In the genomic region with DNA sequence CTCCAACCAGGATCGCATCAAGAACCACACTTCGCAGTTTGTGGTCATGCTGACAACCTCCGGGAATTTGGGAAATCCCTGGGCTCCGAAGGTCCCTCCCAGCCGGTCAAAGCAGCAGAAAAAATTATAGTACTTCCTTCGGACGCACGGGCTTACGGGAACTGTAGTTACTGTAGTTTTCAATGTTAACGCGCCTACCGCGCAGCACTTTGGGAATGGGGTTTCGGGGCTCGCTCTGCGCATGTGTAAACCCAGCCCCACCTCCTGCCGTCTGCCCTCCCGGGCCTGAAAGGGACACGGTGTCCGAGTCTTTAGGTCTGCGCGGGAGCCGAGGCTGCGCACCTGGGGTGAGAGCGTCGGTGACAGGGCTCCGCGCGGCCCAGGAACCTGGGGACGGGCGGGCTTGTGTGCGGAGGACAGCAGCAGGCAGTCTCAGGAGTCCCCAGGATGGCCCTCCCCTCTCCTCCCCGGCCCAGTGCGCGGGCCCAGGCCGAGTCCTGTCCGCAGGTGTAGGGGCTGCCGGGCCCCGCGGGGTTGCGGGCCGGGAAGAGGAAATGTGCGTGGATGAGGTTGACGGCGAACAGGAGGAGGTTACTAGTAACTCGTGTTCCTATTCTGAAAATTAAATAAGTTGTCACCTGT, we compare ENCODE assay signal across 8 cellular contexts. TPM values are rescaled to one million over a fixed set of nuclear protein-coding genes. Genes with fewer than 3 reads are reported as not detected.
DNase-seq lines count a peak whose midpoint lies in the region; TF ChIP-seq lines count a peak whose summit lies in the region.
"Not testable (repeated sequence)": the region's sequence is repeated elsewhere in the genome, so short reads cannot be mapped to it uniquely, and the experiment has no call there.

A gene (plus strand): TSS at position 236 of the 642 bp plus-strand sequence. CDS start 2,837 bp downstream, outside the sequence.

- not testable (repeated sequence) for H3K9me3 Mint-ChIP-seq in activated CD4-positive, alpha-beta memory T cell treated with anti-CD3 and anti-CD28 coated beads for 36 hours; chondrocyte (ENCODE audit: low read depth)

- not testable (repeated sequence) for H3K27me3 Mint-ChIP-seq in activated CD4-positive, alpha-beta memory T cell treated with anti-CD3 and anti-CD28 coated beads for 36 hours; chondrocyte (ENCODE audit: low read depth)

- CTCF ChIA-PET in HEK293T (lab: Yijun Ruan, JAX); activated CD4-positive, alpha-beta memory T cell treated with anti-CD3 and anti-CD28 coated beads for 36 hours (lab: Charles Lee): not testable (repeated sequence)

- not testable (repeated sequence) for H3K36me3 ChIP-seq in iPS-20b (ENCODE audit: insufficient read depth, low read depth, low read length)

- in situ Hi-C loops in KBM-7 (cut with MboI; ENCODE audit: low pct_unique_long_range_greater_than_20kb, low sequenced_read_pairs), result not testable (repeated sequence)

- peak within 1 kb of the TSS; percentile 58 for H3K27ac Mint-ChIP-seq in activated CD4-positive, alpha-beta memory T cell treated with anti-CD3 and anti-CD28 coated beads for 36 hours
- not testable (repeated sequence) for H3K27ac Mint-ChIP-seq in chondrocyte (ENCODE audit: unreplicated experiment)

- not testable (repeated sequence) for H3K27me3 ChIP-seq in iPS-20b (ENCODE audit: insufficient read depth, low read length)

- H3K4me1 ChIP-seq in iPS-20b (ENCODE audit: insufficient read depth, low read length), result not testable (repeated sequence)

- TF ChIP-seq CTCF in GM12864 (IDR thresholded peaks at IDR 0.05; ENCODE audit: low read depth, low read length, missing control alignments); chondrocyte (IDR thresholded peaks at IDR 0.05): not testable (repeated sequence)

- POLR2A ChIA-PET in HEK293T (lab: Yijun Ruan, JAX); activated CD4-positive, alpha-beta memory T cell treated with anti-CD3 and anti-CD28 coated beads for 36 hours (lab: Charles Lee): not testable (repeated sequence)

- H3K36me3 Mint-ChIP-seq in activated CD4-positive, alpha-beta memory T cell treated with anti-CD3 and anti-CD28 coated beads for 36 hours; chondrocyte (ENCODE audit: low read depth): not testable (repeated sequence)

- DNase-seq in GM12864 (ENCODE audit: low read depth) (peak; percentile 58), KBM-7 (peak; percentile 79), chondrocyte (ENCODE audit: low spot score) (peak; percentile 83), pulmonary artery endothelial cell (ENCODE audit: low read depth, low spot score) (peak; percentile 57), superior temporal gyrus (ENCODE audit: extremely low spot score) (peak; percentile 80)
- DNase-seq in HEK293T (ENCODE audit: extremely low spot score), result not testable (repeated sequence)
- peak; percentile 85 for DNase-seq in activated CD4-positive, alpha-beta memory T cell treated with anti-CD3 and anti-CD28 coated beads for 36 hours

- peak within 1 kb of the TSS; percentile 89 for H3K4me3 Mint-ChIP-seq in activated CD4-positive, alpha-beta memory T cell treated with anti-CD3 and anti-CD28 coated beads for 36 hours
- H3K4me3 Mint-ChIP-seq in chondrocyte (ENCODE audit: unreplicated experiment), result peak within 1 kb of the TSS; percentile 92

- intact Hi-C loops in activated CD4-positive, alpha-beta memory T cell treated with anti-CD3 and anti-CD28 coated beads for 36 hours (cut with micrococcal nuclease), result not testable (repeated sequence)

- H3K9me3 ChIP-seq in iPS-20b (ENCODE audit: insufficient read depth, low read depth, low read length), result not testable (repeated sequence)

- H3K4me3 ChIP-seq in GM12864 (ENCODE audit: low read depth, low read length), result peak within 1 kb of the TSS; percentile 55
- H3K4me3 ChIP-seq in iPS-20b (ENCODE audit: low read length), result peak within 1 kb of the TSS; percentile 69

- H3K4me1 Mint-ChIP-seq in activated CD4-positive, alpha-beta memory T cell treated with anti-CD3 and anti-CD28 coated beads for 36 hours (ENCODE audit: low read depth), result not testable (repeated sequence)
- H3K4me1 Mint-ChIP-seq in chondrocyte (ENCODE audit: low read depth), result peaks cover 10% of the 10 kb centered on the region

- not testable (repeated sequence) for H3K27ac ChIP-seq in iPS-20b (ENCODE audit: low read length)

- peak within 1 kb of the TSS; percentile 45; the same call in 1 of the 2 replicates for H3K9ac ChIP-seq in iPS-20b (ENCODE audit: low read depth, low read length)

TF ChIP-seq in HEK293T, 16 proteins besides CTCF, POLR2A, EP300 and RAD21:
- TF ChIP-seq L3MBTL2 (conservative IDR thresholded peaks at IDR 0.05), result peak; percentile 44; the same call in 1 of the 2 replicates

RNA-seq across cellular contexts. Expression of the gene that starts here (rescaled TPM):
- total RNA-seq in activated CD4-positive, alpha-beta memory T cell treated with anti-CD3 and anti-CD28 coated beads for 36 hours, result 1 to 10 TPM; 2.5 to 3.1 TPM
- 3.9 to 4.6 TPM (median 3.9 TPM) in 3 replicates for total RNA-seq in chondrocyte
- 4.5 and 6.0 TPM in 2 replicates for total RNA-seq in pulmonary artery endothelial cell
